Comparison of ENCODE assay signal across 12 cellular contexts in the genomic region with DNA sequence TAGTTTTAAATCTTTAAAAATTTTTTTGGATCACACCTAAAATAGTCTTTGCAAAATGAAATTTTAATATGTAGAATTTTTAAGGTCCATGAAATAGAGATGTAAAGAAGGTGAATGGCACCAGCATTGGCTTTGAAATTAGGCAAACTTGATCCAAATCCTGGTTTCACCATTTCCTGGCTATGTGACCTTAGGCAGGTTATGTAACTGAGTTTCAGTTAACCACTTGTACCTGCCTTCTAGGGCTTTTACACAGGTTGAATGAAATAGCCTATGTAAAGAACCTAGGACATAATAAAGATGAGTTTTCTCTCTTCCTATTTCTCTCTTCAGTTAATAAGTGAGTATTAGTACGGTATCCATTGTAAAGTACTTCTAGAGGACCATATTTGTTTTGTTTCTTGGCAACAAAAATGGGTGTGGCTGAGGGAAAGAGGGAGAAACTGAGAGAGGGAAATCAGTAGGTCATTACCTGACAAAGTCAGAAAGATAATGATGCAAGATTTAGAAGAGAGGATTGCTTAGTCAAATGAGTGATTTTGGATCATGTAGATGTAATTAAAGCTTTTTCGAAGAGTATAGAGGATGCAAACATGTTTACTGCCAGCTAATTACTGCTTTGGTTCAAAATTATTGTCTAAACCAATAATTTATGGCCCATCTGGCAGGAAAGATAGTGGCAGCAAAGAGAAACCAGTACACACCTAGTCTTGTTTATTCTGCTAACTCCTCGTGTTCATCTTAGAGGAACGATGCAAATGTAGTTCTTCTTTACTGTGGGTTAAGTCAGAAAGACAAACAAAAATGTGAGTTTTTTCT.
DNase-seq lines count a peak whose midpoint lies in the region; TF ChIP-seq lines count a peak whose summit lies in the region.
"Had no signal": no experiment of that assay in that cellular context is flagged by ENCODE, and none has a peak within 500 bp of the region (broad histone marks: within the 10 kb centered on the region; RNA-seq: fewer than 3 reads in every experiment).

No MANE protein-coding gene starts in this region.

- peaks cover 82% of the 10 kb centered on the region for H3K4me1 ChIP-seq in cardiac muscle cell (ENCODE audit: low read depth)
- H3K4me1 ChIP-seq in esophagus squamous epithelium, result peaks cover 16 to 88% (median 34%) of the 10 kb centered on the region in 3 donors
- peaks cover 10 to 18% of the 10 kb centered on the region in 2 donors for H3K4me1 ChIP-seq in neuronal stem cell (ENCODE audit: control insufficient read depth in 2 of 2, insufficient read depth in 1 of 2, low read depth in 1 of 2, low read length in 2 of 2)

- no peak overlapping the region for H2AFZ ChIP-seq in neuronal stem cell (ENCODE audit: low read length)

- H3K18ac ChIP-seq in neuronal stem cell (ENCODE audit: low read length), result no peak overlapping the region

- H3K4me3 ChIP-seq in cardiac muscle cell (no peak overlapping the region), esophagus squamous epithelium (no peak overlapping the region), neuronal stem cell (ENCODE audit: low read length in 2 of 2) (no peak overlapping the region)

- no peak overlapping the region for H2BK15ac ChIP-seq in neuronal stem cell (ENCODE audit: low read length)

- CTCF ChIA-PET in activated naive CD4-positive, alpha-beta T cell treated with anti-CD3 and anti-CD28 coated beads, Interleukin-2, amount 10 ng/mL, durations not matched to agents 7 days and 5 days (lab: Charles Lee), result no interaction called here

- H3K36me3 ChIP-seq in cardiac muscle cell (no peaks in the 10 kb centered on the region), esophagus squamous epithelium (no peaks in the 10 kb centered on the region), neuronal stem cell (replicated peaks in 1 of 2; ENCODE audit: control insufficient read depth in 2 of 2, insufficient read depth in 2 of 2, low read length in 2 of 2) (peaks cover 0 to 2% of the 10 kb centered on the region in 2 donors)

- peak overlapping the region; percentile 12 for H3K4me3 Mint-ChIP-seq in type B pancreatic cell
- no peak overlapping the region for H3K4me3 Mint-ChIP-seq in activated naive CD4-positive, alpha-beta T cell treated with anti-CD3 and anti-CD28 coated beads, Interleukin-2, amount 10 ng/mL, durations not matched to agents 7 days and 5 days
- H3K4me3 Mint-ChIP-seq: activated CD8-positive, alpha-beta memory T cell treated with anti-CD3 and anti-CD28 coated beads, Interleukin-2, amount 10 ng/mL, durations not matched to agents 7 days and 5 days; stimulated activated effector memory CD8-positive, alpha-beta T cell treated with anti-CD3 and anti-CD28 coated beads, Interleukin-12 subunit alpha, Interleukin-12 subunit beta, amount 100 ng/mL, for 72 hours; T-helper 2 cell treated with Interferon-gamma antibody and Interleukin-4, amounts not matched to agents 5 μg/mL and 100 μg/mL, for 36 hours had no signal

- 54 to 66% methylated on average over 4 of the region's 4 CpGs for WGBS in esophagus squamous epithelium, 2 donors
- no CpG with 5 or more reads among the region's 4 CpGs for WGBS in neuronal stem cell (ENCODE audit: extremely low coverage in 2 of 2, insufficient read length in 2 of 2, insufficient replicate concordance in 1 of 2), 2 donors

- H3K27ac Mint-ChIP-seq in type B pancreatic cell, result peak overlapping the region; percentile 60
- no peak overlapping the region for H3K27ac Mint-ChIP-seq in activated naive CD4-positive, alpha-beta T cell treated with anti-CD3 and anti-CD28 coated beads, Interleukin-2, amount 10 ng/mL, durations not matched to agents 7 days and 5 days
- H3K27ac Mint-ChIP-seq: activated CD8-positive, alpha-beta memory T cell treated with anti-CD3 and anti-CD28 coated beads, Interleukin-2, amount 10 ng/mL, durations not matched to agents 7 days and 5 days; stimulated activated effector memory CD8-positive, alpha-beta T cell treated with anti-CD3 and anti-CD28 coated beads, Interleukin-12 subunit alpha, Interleukin-12 subunit beta, amount 100 ng/mL, for 72 hours; T-helper 2 cell treated with Interferon-gamma antibody and Interleukin-4, amounts not matched to agents 5 μg/mL and 100 μg/mL, for 36 hours had no signal

- H2AK5ac ChIP-seq in neuronal stem cell (ENCODE audit: low read depth, low read length), result no peak overlapping the region

- no peaks in the 10 kb centered on the region for H3K27me3 ChIP-seq in cardiac muscle cell
- no peaks in the 10 kb centered on the region for H3K27me3 ChIP-seq in esophagus squamous epithelium
- H3K27me3 ChIP-seq in neuronal stem cell (ENCODE audit: control insufficient read depth in 3 of 3, insufficient read depth in 3 of 3, low read depth in 1 of 3, low read length in 3 of 3), result no peaks in the 10 kb centered on the region

- no peak overlapping the region for H4K8ac ChIP-seq in neuronal stem cell (ENCODE audit: low read depth, low read length)

- no peak overlapping the region for H3K23ac ChIP-seq in neuronal stem cell (ENCODE audit: low read depth, low read length, poor library complexity)

- TF ChIP-seq POLR2A in esophagus squamous epithelium (IDR thresholded peaks at IDR 0.05), result no peak

- H3K9me3 Mint-ChIP-seq in type B pancreatic cell, result peaks cover 3% of the 10 kb centered on the region
- H3K9me3 Mint-ChIP-seq in activated naive CD4-positive, alpha-beta T cell treated with anti-CD3 and anti-CD28 coated beads, Interleukin-2, amount 10 ng/mL, durations not matched to agents 7 days and 5 days, result no peaks in the 10 kb centered on the region
- H3K9me3 Mint-ChIP-seq: stimulated activated effector memory CD8-positive, alpha-beta T cell treated with anti-CD3 and anti-CD28 coated beads, Interleukin-12 subunit alpha, Interleukin-12 subunit beta, amount 100 ng/mL, for 72 hours; T-helper 2 cell treated with Interferon-gamma antibody and Interleukin-4, amounts not matched to agents 5 μg/mL and 100 μg/mL, for 36 hours had no signal

- H3K4me1 Mint-ChIP-seq in type B pancreatic cell (ENCODE audit: unreplicated experiment), result peaks cover 21% of the 10 kb centered on the region
- H3K4me1 Mint-ChIP-seq in activated naive CD4-positive, alpha-beta T cell treated with anti-CD3 and anti-CD28 coated beads, Interleukin-2, amount 10 ng/mL, durations not matched to agents 7 days and 5 days, result no peaks in the 10 kb centered on the region

- no peaks in the 10 kb centered on the region for H3K9me3 ChIP-seq in cardiac muscle cell (ENCODE audit: low read depth)
- no peaks in the 10 kb centered on the region for H3K9me3 ChIP-seq in esophagus squamous epithelium
- no peaks in the 10 kb centered on the region for H3K9me3 ChIP-seq in neuronal stem cell (replicated peaks in 1 of 2; ENCODE audit: control insufficient read depth in 2 of 2, insufficient read depth in 1 of 2, low read depth in 1 of 2, low read length in 2 of 2)

- H3K4ac ChIP-seq in neuronal stem cell (ENCODE audit: low read length), result no peak overlapping the region

- TF ChIP-seq CTCF in cardiac muscle cell (IDR thresholded peaks at IDR 0.05; ENCODE audit: low read depth, low read length) (no peak), esophagus squamous epithelium (IDR thresholded peaks at IDR 0.05) (no peak), type B pancreatic cell (conservative IDR thresholded peaks at IDR 0.05) (no peak)

- no peak overlapping the region for H2BK5ac ChIP-seq in neuronal stem cell (ENCODE audit: low read length)

- H4K91ac ChIP-seq in neuronal stem cell (ENCODE audit: low read depth, low read length, poor library complexity), result no peak overlapping the region

- no peaks in the 10 kb centered on the region for H3K79me1 ChIP-seq in neuronal stem cell (ENCODE audit: low read depth, low read length)

- H3K9ac ChIP-seq in neuronal stem cell (ENCODE audit: low read depth, low read length, poor library complexity), result no peak overlapping the region

- no peaks in the 10 kb centered on the region for H3K27me3 Mint-ChIP-seq in type B pancreatic cell
- no peaks in the 10 kb centered on the region for H3K27me3 Mint-ChIP-seq in activated naive CD4-positive, alpha-beta T cell treated with anti-CD3 and anti-CD28 coated beads, Interleukin-2, amount 10 ng/mL, durations not matched to agents 7 days and 5 days
- H3K27me3 Mint-ChIP-seq: activated CD8-positive, alpha-beta memory T cell treated with anti-CD3 and anti-CD28 coated beads, Interleukin-2, amount 10 ng/mL, durations not matched to agents 7 days and 5 days had no signal

- no peak overlapping the region for H3K4me2 ChIP-seq in neuronal stem cell (ENCODE audit: insufficient read depth, low read length, poor library complexity, severe bottlenecking)

- no peak overlapping the region for H2BK120ac ChIP-seq in neuronal stem cell (ENCODE audit: low read depth, low read length)

- no peak overlapping the region for H3K14ac ChIP-seq in neuronal stem cell (ENCODE audit: low read length)

- H3K27ac ChIP-seq in cardiac muscle cell, result peak overlapping the region; percentile 68
- peak overlapping the region; percentile 58 to 85 (median 72) for H3K27ac ChIP-seq in esophagus squamous epithelium
- no peak overlapping the region for H3K27ac ChIP-seq in neuronal stem cell (replicated peaks; ENCODE audit: low read length)

- DNase-seq in cardiac muscle cell (ENCODE audit: low read depth in 1 of 2, low spot score in 1 of 2) (no peak), cardiac septum (ENCODE audit: low spot score) (no peak), NCI-H748 (lab: John Stamatoyannopoulos, UW; ENCODE audit: unreplicated experiment) (peak; percentile 84), esophagus squamous epithelium (lab: John Stamatoyannopoulos, UW) (no peak), type B pancreatic cell (ENCODE audit: extremely low spot score, unreplicated experiment) (no peak), neuronal stem cell (ENCODE audit: low spot score) (no peak)
- DNase-seq in activated naive CD4-positive, alpha-beta T cell treated with anti-CD3 and anti-CD28 coated beads, Interleukin-2, amount 10 ng/mL, durations not matched to agents 7 days and 5 days, result no peak
- DNase-seq in effector CD8-positive, alpha-beta T cell (lab: John Stamatoyannopoulos, UW), result no peak
- DNase-seq: activated CD8-positive, alpha-beta memory T cell treated with anti-CD3 and anti-CD28 coated beads, Interleukin-2, amount 10 ng/mL, durations not matched to agents 7 days and 5 days; stimulated activated CD4-positive, alpha-beta T cell treated with anti-CD3 and anti-CD28 coated beads, Interleukin-12 subunit alpha, Interleukin-12 subunit beta, amount 100 ng/mL, for 4 hours had no signal

- intact Hi-C loops in cardiac septum (cut with DNase I), result no loop called here
- intact Hi-C loops in esophagus squamous epithelium (cut with DNase I), result no loop called here

- no peaks in the 10 kb centered on the region for H3K36me3 Mint-ChIP-seq in type B pancreatic cell
- H3K36me3 Mint-ChIP-seq in activated naive CD4-positive, alpha-beta T cell treated with anti-CD3 and anti-CD28 coated beads, Interleukin-2, amount 10 ng/mL, durations not matched to agents 7 days and 5 days, result no peaks in the 10 kb centered on the region
- H3K36me3 Mint-ChIP-seq: activated CD8-positive, alpha-beta memory T cell treated with anti-CD3 and anti-CD28 coated beads, Interleukin-2, amount 10 ng/mL, durations not matched to agents 7 days and 5 days; stimulated activated effector memory CD8-positive, alpha-beta T cell treated with anti-CD3 and anti-CD28 coated beads, Interleukin-12 subunit alpha, Interleukin-12 subunit beta, amount 100 ng/mL, for 72 hours had no signal

- no peak overlapping the region for H2BK12ac ChIP-seq in neuronal stem cell (ENCODE audit: low read length)
